In genomic region chr19:28468701-28469459, GRCh38 we compare ENCODE assay signal across 8 cellular contexts.
DNase-seq lines count a peak whose midpoint lies in the region; ATAC-seq and TF ChIP-seq lines count a peak whose summit lies in the region.

No MANE protein-coding gene starts in this region.

- no peak overlapping the region for H3K27ac ChIP-seq in CD4-positive, CD25-positive, alpha-beta regulatory T cell (ENCODE audit: insufficient read depth, low read length, poor library complexity, severe bottlenecking)
- H3K27ac ChIP-seq in mucosa of rectum (ENCODE audit: low read depth in 2 of 2, low read length in 2 of 2) = peak overlapping the region; percentile 61 to 63

- no peaks in the 10 kb centered on the region for H3K9me3 ChIP-seq in CD4-positive, CD25-positive, alpha-beta regulatory T cell (ENCODE audit: control insufficient read depth in 2 of 2, low read length in 2 of 2)
- no peaks in the 10 kb centered on the region for H3K9me3 ChIP-seq in MG63
- no peaks in the 10 kb centered on the region for H3K9me3 ChIP-seq in mucosa of rectum (ENCODE audit: control insufficient read depth in 2 of 2, low read length in 2 of 2)
- no peaks in the 10 kb centered on the region for H3K9me3 ChIP-seq in BE2C

- no peak overlapping the region for H3K9ac ChIP-seq in mucosa of rectum (ENCODE audit: low read depth in 1 of 2, low read length in 2 of 2)

- no peaks in the 10 kb centered on the region for H3K4me1 ChIP-seq in CD4-positive, CD25-positive, alpha-beta regulatory T cell (ENCODE audit: control insufficient read depth, insufficient read depth, low read length, poor library complexity, severe bottlenecking)
- H3K4me1 ChIP-seq in mucosa of rectum (ENCODE audit: control insufficient read depth in 2 of 2, insufficient read depth in 2 of 2, low read length in 2 of 2) (peaks cover 12 to 13% of the 10 kb centered on the region in 2 donors), BE2C (no peaks in the 10 kb centered on the region)

- ATAC-seq in CD4-positive, CD25-positive, alpha-beta regulatory T cell (ENCODE audit: low read depth in 2 of 2) = peak; percentile 67 to 70
- ATAC-seq in GM19351 (IDR thresholded peaks at IDR 0.05; ENCODE audit: unreplicated experiment) = no peak

- peak in 1 of 3 donors; percentile 7 for DNase-seq in CD4-positive, CD25-positive, alpha-beta regulatory T cell
- DNase-seq in MG63 = peak; percentile 22
- DNase-seq in activated naive CD8-positive, alpha-beta T cell treated with anti-CD3 and anti-CD28 coated beads for 36 hours = peak; percentile 13
- DNase-seq in NCI-H2107 treated with DMSO at 0.1 percent for 48 hours (lab: John Stamatoyannopoulos, UW; ENCODE audit: unreplicated experiment) = no peak
- no peak for DNase-seq in putamen (ENCODE audit: low spot score)
- DNase-seq in BE2C = no peak

- no peaks in the 10 kb centered on the region for H3K27me3 ChIP-seq in CD4-positive, CD25-positive, alpha-beta regulatory T cell (ENCODE audit: control insufficient read depth, insufficient read depth, low read length)
- no peaks in the 10 kb centered on the region for H3K27me3 ChIP-seq in MG63
- H3K27me3 ChIP-seq in mucosa of rectum (ENCODE audit: control insufficient read depth in 2 of 2, insufficient read depth in 2 of 2, low read length in 2 of 2) = no peaks in the 10 kb centered on the region
- H3K27me3 ChIP-seq in BE2C = no peaks in the 10 kb centered on the region

- H3K27me3 Mint-ChIP-seq in CD4-positive, CD25-positive, alpha-beta regulatory T cell = no peaks in the 10 kb centered on the region
- H3K27me3 Mint-ChIP-seq in activated naive CD8-positive, alpha-beta T cell treated with anti-CD3 and anti-CD28 coated beads for 36 hours = no peaks in the 10 kb centered on the region

- peak overlapping the region in 1 of 3 donors; percentile 74 for H3K27ac Mint-ChIP-seq in CD4-positive, CD25-positive, alpha-beta regulatory T cell
- no peak overlapping the region for H3K27ac Mint-ChIP-seq in activated naive CD8-positive, alpha-beta T cell treated with anti-CD3 and anti-CD28 coated beads for 36 hours

- no peaks in the 10 kb centered on the region for H3K36me3 ChIP-seq in CD4-positive, CD25-positive, alpha-beta regulatory T cell (ENCODE audit: control insufficient read depth, insufficient read depth, low read length)
- H3K36me3 ChIP-seq in MG63 (no peaks in the 10 kb centered on the region), mucosa of rectum (ENCODE audit: control insufficient read depth in 2 of 2, insufficient read depth in 2 of 2, low read length in 2 of 2) (no peaks in the 10 kb centered on the region), BE2C (no peaks in the 10 kb centered on the region)

- H3K36me3 Mint-ChIP-seq in CD4-positive, CD25-positive, alpha-beta regulatory T cell = no peaks in the 10 kb centered on the region
- no peaks in the 10 kb centered on the region for H3K36me3 Mint-ChIP-seq in activated naive CD8-positive, alpha-beta T cell treated with anti-CD3 and anti-CD28 coated beads for 36 hours

- peak overlapping the region in 1 of 4 donors; percentile 33 for H3K4me3 Mint-ChIP-seq in CD4-positive, CD25-positive, alpha-beta regulatory T cell
- no peak overlapping the region for H3K4me3 Mint-ChIP-seq in activated naive CD8-positive, alpha-beta T cell treated with anti-CD3 and anti-CD28 coated beads for 36 hours

- peaks cover 0 to 4% (median 0%) of the 10 kb centered on the region in 7 donors for H3K9me3 Mint-ChIP-seq in CD4-positive, CD25-positive, alpha-beta regulatory T cell
- no peaks in the 10 kb centered on the region for H3K9me3 Mint-ChIP-seq in activated naive CD8-positive, alpha-beta T cell treated with anti-CD3 and anti-CD28 coated beads for 36 hours

- H3K4me3 ChIP-seq in CD4-positive, CD25-positive, alpha-beta regulatory T cell (ENCODE audit: low read depth, low read length) = no peak overlapping the region
- H3K4me3 ChIP-seq in MG63 = no peak overlapping the region
- H3K4me3 ChIP-seq in mucosa of rectum (ENCODE audit: low read length in 2 of 2) = peak overlapping the region; percentile 7 to 44
- H3K4me3 ChIP-seq in BE2C (ENCODE audit: low read depth, low read length) = no peak overlapping the region

- H3K4me1 Mint-ChIP-seq in CD4-positive, CD25-positive, alpha-beta regulatory T cell = peaks cover 0 to 4% (median 2%) of the 10 kb centered on the region in 4 donors
- H3K4me1 Mint-ChIP-seq in activated naive CD8-positive, alpha-beta T cell treated with anti-CD3 and anti-CD28 coated beads for 36 hours = peaks cover 2% of the 10 kb centered on the region

- no peak for TF ChIP-seq CTCF in BE2C (IDR thresholded peaks at IDR 0.05; ENCODE audit: low read depth, low read length)

Comparison
In these comparisons a context has a peak if more than half of its experiments do, and no peak if none do; other contexts are left out.
1. DNase-seq: peak in MG63 (single experiment) and activated naive CD8-positive, alpha-beta T cell treated with anti-CD3 and anti-CD28 coated beads for 36 hours (single experiment); none in NCI-H2107 treated with DMSO at 0.1 percent for 48 hours (single experiment), putamen (single experiment) and BE2C (single experiment).
2. H3K4me3 ChIP-seq: peak in mucosa of rectum (2 of 2); none in CD4-positive, CD25-positive, alpha-beta regulatory T cell (single experiment), MG63 (single experiment) and BE2C (single experiment).